Comparison of ENCODE assay signal across 2 cellular contexts in the genomic region with DNA sequence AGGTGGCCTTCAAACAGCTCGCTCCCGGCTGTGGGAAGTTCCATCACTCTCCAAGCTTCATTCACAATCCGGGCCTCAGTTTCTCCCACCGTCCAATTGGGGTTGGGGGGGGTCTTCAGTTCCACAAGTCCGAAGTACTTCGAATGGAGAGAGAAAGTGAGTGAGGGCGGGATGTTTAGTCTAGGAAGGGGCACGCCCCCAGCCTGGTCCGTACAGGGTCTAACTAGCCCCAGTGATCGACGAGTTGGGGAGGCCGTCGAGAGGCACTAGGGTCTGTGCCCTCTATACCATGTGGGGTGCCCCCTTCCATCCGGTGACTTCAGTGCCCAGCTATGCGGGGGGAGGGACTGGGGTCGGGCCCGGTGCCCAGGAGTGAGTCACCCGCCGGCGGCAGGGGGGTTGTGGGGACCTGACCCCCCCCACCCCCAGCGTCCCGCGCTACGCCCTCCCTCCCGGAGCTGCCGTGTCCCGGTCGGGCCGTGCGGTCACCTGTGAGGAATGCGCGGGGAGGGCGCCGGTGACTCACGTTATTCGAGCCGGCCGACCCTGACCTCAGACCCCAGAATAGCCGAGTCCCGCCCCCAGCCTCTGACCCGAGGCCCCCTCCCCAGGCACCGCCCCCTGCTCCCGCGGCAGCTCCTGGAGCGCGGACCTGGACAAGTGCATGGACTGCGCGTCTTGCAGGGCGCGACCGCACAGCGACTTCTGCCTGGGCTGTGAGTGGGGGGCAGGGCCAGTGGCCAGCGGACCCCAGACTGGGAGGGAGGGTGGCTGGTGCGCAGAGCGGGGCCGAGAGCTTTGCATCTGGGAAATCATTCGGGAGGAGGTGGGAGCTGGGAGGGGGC.
A peak's percentile ranks its signal among the peaks of the same experiment; 100 is the strongest.
TF ChIP-seq lines count a peak whose summit lies in the region.

No MANE protein-coding gene starts in this region.

TF ChIP-seq in HEK293, 187 proteins besides CTCF, POLR2A, EP300 and RAD21 (continues in another document):
- no peak for TF ChIP-seq ZNF266 (tag by site-specific recombination; IDR thresholded peaks at IDR 0.05; ENCODE audit: low read depth)
- TF ChIP-seq ZNF214 (tag by site-specific recombination; IDR thresholded peaks at IDR 0.05; ENCODE audit: borderline replicate concordance), result no peak
- TF ChIP-seq ZBTB21 (tag by site-specific recombination; IDR thresholded peaks at IDR 0.05), result peak; percentile 84
- TF ChIP-seq YY1 (tag by site-specific recombination; IDR thresholded peaks at IDR 0.05), result no peak
- TF ChIP-seq ZNF768 (tag by site-specific recombination; IDR thresholded peaks at IDR 0.05), result no peak
- peak; percentile 82 for TF ChIP-seq ZNF184 (tag by site-specific recombination; IDR thresholded peaks at IDR 0.05)
- no peak for TF ChIP-seq ZNF426 (tag by site-specific recombination; IDR thresholded peaks at IDR 0.05)
- TF ChIP-seq GFI1B (tag by site-specific recombination; IDR thresholded peaks at IDR 0.05), result no peak
- no peak for TF ChIP-seq YY2 (tag by site-specific recombination; IDR thresholded peaks at IDR 0.05)
- TF ChIP-seq ZNF223 (tag by site-specific recombination; IDR thresholded peaks at IDR 0.05), result no peak
- peak; percentile 23; the same call in 1 of the 2 replicates for TF ChIP-seq HOXD13 (CRISPR knock-in tag; IDR thresholded peaks at IDR 0.05; ENCODE audit: borderline replicate concordance)
- TF ChIP-seq SALL2 (tag by site-specific recombination; IDR thresholded peaks at IDR 0.05; ENCODE audit: borderline replicate concordance), result no peak
- peak; percentile 99 for TF ChIP-seq GLIS2 (tag by site-specific recombination; IDR thresholded peaks at IDR 0.05)
- TF ChIP-seq ZNF274 (IDR thresholded peaks at IDR 0.05; ENCODE audit: low read length), result no peak
- no peak for TF ChIP-seq ZNF274 (tag by site-specific recombination; IDR thresholded peaks at IDR 0.05; ENCODE audit: borderline replicate concordance)
- TF ChIP-seq, protein P1, sequence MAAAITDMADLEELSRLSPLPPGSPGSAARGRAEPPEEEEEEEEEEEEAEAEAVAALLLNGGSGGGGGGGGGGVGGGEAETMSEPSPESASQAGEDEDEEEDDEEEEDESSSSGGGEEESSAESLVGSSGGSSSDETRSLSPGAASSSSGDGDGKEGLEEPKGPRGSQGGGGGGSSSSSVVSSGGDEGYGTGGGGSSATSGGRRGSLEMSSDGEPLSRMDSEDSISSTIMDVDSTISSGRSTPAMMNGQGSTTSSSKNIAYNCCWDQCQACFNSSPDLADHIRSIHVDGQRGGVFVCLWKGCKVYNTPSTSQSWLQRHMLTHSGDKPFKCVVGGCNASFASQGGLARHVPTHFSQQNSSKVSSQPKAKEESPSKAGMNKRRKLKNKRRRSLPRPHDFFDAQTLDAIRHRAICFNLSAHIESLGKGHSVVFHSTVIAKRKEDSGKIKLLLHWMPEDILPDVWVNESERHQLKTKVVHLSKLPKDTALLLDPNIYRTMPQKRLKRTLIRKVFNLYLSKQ (tag by site-specific recombination; IDR thresholded peaks at IDR 0.05; ENCODE audit: borderline replicate concordance), result no peak
- TF ChIP-seq ZNF544 (tag by site-specific recombination; IDR thresholded peaks at IDR 0.05), result no peak
- TF ChIP-seq ZNF529 (tag by site-specific recombination; IDR thresholded peaks at IDR 0.05; ENCODE audit: insufficient replicate concordance), result no peak
- no peak for TF ChIP-seq ZNF416 (tag by site-specific recombination; IDR thresholded peaks at IDR 0.05)
- TF ChIP-seq BCL11A (tag by site-specific recombination; IDR thresholded peaks at IDR 0.05; ENCODE audit: low read depth), result peak; percentile 73
- no peak for TF ChIP-seq OVOL3 (tag by site-specific recombination; IDR thresholded peaks at IDR 0.05)
- TF ChIP-seq, protein P2, sequence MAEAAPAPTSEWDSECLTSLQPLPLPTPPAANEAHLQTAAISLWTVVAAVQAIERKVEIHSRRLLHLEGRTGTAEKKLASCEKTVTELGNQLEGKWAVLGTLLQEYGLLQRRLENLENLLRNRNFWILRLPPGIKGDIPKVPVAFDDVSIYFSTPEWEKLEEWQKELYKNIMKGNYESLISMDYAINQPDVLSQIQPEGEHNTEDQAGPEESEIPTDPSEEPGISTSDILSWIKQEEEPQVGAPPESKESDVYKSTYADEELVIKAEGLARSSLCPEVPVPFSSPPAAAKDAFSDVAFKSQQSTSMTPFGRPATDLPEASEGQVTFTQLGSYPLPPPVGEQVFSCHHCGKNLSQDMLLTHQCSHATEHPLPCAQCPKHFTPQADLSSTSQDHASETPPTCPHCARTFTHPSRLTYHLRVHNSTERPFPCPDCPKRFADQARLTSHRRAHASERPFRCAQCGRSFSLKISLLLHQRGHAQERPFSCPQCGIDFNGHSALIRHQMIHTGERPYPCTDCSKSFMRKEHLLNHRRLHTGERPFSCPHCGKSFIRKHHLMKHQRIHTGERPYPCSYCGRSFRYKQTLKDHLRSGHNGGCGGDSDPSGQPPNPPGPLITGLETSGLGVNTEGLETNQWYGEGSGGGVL (tag by site-specific recombination; IDR thresholded peaks at IDR 0.05), result peak; percentile 99
- peak; percentile 96 for TF ChIP-seq ZBTB7A (tag by site-specific recombination; IDR thresholded peaks at IDR 0.05; ENCODE audit: low read depth)
- peak; percentile 96 for TF ChIP-seq SP7 (tag by site-specific recombination; IDR thresholded peaks at IDR 0.05)
- TF ChIP-seq ZNF221 (tag by site-specific recombination; IDR thresholded peaks at IDR 0.05; ENCODE audit: borderline replicate concordance), result no peak
- no peak for TF ChIP-seq ZNF701 (tag by site-specific recombination; IDR thresholded peaks at IDR 0.05)
- TF ChIP-seq, protein P3, sequence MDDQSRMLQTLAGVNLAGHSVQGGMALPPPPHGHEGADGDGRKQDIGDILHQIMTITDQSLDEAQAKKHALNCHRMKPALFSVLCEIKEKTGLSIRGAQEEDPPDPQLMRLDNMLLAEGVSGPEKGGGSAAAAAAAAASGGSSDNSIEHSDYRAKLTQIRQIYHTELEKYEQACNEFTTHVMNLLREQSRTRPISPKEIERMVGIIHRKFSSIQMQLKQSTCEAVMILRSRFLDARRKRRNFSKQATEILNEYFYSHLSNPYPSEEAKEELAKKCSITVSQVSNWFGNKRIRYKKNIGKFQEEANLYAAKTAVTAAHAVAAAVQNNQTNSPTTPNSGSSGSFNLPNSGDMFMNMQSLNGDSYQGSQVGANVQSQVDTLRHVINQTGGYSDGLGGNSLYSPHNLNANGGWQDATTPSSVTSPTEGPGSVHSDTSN (CRISPR knock-in tag; IDR thresholded peaks at IDR 0.05), result 0 out of 2 replicates have a peak, but pooled peaks have one; percentile 37
- TF ChIP-seq, protein P4, sequence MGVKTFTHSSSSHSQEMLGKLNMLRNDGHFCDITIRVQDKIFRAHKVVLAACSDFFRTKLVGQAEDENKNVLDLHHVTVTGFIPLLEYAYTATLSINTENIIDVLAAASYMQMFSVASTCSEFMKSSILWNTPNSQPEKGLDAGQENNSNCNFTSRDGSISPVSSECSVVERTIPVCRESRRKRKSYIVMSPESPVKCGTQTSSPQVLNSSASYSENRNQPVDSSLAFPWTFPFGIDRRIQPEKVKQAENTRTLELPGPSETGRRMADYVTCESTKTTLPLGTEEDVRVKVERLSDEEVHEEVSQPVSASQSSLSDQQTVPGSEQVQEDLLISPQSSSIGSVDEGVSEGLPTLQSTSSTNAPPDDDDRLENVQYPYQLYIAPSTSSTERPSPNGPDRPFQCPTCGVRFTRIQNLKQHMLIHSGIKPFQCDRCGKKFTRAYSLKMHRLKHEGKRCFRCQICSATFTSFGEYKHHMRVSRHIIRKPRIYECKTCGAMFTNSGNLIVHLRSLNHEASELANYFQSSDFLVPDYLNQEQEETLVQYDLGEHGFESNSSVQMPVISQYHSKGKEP (tag by site-specific recombination; IDR thresholded peaks at IDR 0.05), result no peak
- no peak; the same call in 1 of the 2 replicates for TF ChIP-seq ZBTB20 (tag by site-specific recombination; IDR thresholded peaks at IDR 0.05)
- no peak for TF ChIP-seq ZNF830 (tag by site-specific recombination; IDR thresholded peaks at IDR 0.05; ENCODE audit: low read depth)

TF ChIP-seq in K562, 482 proteins besides CTCF, POLR2A, EP300 and RAD21 (continues in another document):
- no peak; the same call in 1 of the 2 replicates for TF ChIP-seq MXI1 (IDR thresholded peaks at IDR 0.05; ENCODE audit: low read depth, low read length)
- no peak for TF ChIP-seq FOXM1 (IDR thresholded peaks at IDR 0.05; ENCODE audit: low read depth)
- TF ChIP-seq FOXM1 (CRISPR knock-in tag; IDR thresholded peaks at IDR 0.05; ENCODE audit: low read depth), result no peak; the same call in 1 of the 2 replicates
- TF ChIP-seq, protein P5, sequence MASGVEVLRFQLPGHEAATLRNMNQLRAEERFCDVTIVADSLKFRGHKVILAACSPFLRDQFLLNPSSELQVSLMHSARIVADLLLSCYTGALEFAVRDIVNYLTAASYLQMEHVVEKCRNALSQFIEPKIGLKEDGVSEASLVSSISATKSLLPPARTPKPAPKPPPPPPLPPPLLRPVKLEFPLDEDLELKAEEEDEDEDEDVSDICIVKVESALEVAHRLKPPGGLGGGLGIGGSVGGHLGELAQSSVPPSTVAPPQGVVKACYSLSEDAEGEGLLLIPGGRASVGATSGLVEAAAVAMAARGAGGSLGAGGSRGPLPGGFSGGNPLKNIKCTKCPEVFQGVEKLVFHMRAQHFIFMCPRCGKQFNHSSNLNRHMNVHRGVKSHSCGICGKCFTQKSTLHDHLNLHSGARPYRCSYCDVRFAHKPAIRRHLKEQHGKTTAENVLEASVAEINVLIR (CRISPR knock-in tag; IDR thresholded peaks at IDR 0.05), result no peak
- peak; percentile 90 for TF ChIP-seq SMAD4 (CRISPR knock-in tag; conservative IDR thresholded peaks at IDR 0.05)
- peak; percentile 46; the same call in 1 of the 2 replicates for TF ChIP-seq EP400 (IDR thresholded peaks at IDR 0.05)
- no peak for TF ChIP-seq NFRKB (IDR thresholded peaks at IDR 0.05; ENCODE audit: low read depth)
- TF ChIP-seq, protein P6, sequence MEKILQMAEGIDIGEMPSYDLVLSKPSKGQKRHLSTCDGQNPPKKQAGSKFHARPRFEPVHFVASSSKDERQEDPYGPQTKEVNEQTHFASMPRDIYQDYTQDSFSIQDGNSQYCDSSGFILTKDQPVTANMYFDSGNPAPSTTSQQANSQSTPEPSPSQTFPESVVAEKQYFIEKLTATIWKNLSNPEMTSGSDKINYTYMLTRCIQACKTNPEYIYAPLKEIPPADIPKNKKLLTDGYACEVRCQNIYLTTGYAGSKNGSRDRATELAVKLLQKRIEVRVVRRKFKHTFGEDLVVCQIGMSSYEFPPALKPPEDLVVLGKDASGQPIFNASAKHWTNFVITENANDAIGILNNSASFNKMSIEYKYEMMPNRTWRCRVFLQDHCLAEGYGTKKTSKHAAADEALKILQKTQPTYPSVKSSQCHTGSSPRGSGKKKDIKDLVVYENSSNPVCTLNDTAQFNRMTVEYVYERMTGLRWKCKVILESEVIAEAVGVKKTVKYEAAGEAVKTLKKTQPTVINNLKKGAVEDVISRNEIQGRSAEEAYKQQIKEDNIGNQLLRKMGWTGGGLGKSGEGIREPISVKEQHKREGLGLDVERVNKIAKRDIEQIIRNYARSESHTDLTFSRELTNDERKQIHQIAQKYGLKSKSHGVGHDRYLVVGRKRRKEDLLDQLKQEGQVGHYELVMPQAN (IDR thresholded peaks at IDR 0.05; ENCODE audit: borderline replicate concordance), result peak; percentile 68; the same call in 1 of the 2 replicates
- TF ChIP-seq XRCC3 (IDR thresholded peaks at IDR 0.05), result no peak
- TF ChIP-seq SIX5 (IDR thresholded peaks at IDR 0.05; ENCODE audit: borderline replicate concordance in 1 of 2, insufficient read depth in 1 of 2, low read depth in 1 of 2, low read length in 2 of 2), result no peak
- no peak for TF ChIP-seq XRCC5 (IDR thresholded peaks at IDR 0.05; ENCODE audit: low read depth, low read length)
- TF ChIP-seq MEF2A (IDR thresholded peaks at IDR 0.05; ENCODE audit: control insufficient read depth, low read depth, low read length), result no peak
- TF ChIP-seq, protein P7, sequence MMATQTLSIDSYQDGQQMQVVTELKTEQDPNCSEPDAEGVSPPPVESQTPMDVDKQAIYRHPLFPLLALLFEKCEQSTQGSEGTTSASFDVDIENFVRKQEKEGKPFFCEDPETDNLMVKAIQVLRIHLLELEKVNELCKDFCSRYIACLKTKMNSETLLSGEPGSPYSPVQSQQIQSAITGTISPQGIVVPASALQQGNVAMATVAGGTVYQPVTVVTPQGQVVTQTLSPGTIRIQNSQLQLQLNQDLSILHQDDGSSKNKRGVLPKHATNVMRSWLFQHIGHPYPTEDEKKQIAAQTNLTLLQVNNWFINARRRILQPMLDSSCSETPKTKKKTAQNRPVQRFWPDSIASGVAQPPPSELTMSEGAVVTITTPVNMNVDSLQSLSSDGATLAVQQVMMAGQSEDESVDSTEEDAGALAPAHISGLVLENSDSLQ (IDR thresholded peaks at IDR 0.05), result no peak
